Comparison of ENCODE assay signal across 29 cellular contexts in genomic region chr20:55160022-55160421, GRCh38.
DNase-seq lines count a peak whose midpoint lies in the region; FAIRE-seq and TF ChIP-seq lines count a peak whose summit lies in the region.
"Had no signal": no experiment of that assay in that cellular context is flagged by ENCODE, and none has a peak within 500 bp of the region (broad histone marks: within the 10 kb centered on the region; RNA-seq: fewer than 3 reads in every experiment).

No MANE protein-coding gene starts in this region.

- H2BK120ac ChIP-seq in mesenchymal stem cell (ENCODE audit: low read depth, low read length), result no peak overlapping the region

- no peaks in the 10 kb centered on the region for H3K27me3 Mint-ChIP-seq in MCF 10A (ENCODE audit: insufficient read depth, unreplicated experiment)
- H3K27me3 Mint-ChIP-seq: activated naive CD8-positive, alpha-beta T cell treated with anti-CD3 and anti-CD28 coated beads, Interleukin-2, amount 50 U/mL, for 24 hours; T-cell had no signal

- no peak for TF ChIP-seq POLR2A in sigmoid colon (IDR thresholded peaks at IDR 0.05)

- no peak for FAIRE-seq in frontal cortex (lab: Jason Lieb, UNC)

- H3K18ac ChIP-seq in mesenchymal stem cell (ENCODE audit: low read depth in 1 of 2, low read length in 2 of 2), result no peak overlapping the region

- H3K23ac ChIP-seq in mesenchymal stem cell (ENCODE audit: low read length in 2 of 2), result no peak overlapping the region

- peaks cover 35% of the 10 kb centered on the region for H3K9me3 Mint-ChIP-seq in MCF 10A (ENCODE audit: unreplicated experiment)
- H3K9me3 Mint-ChIP-seq: type B pancreatic cell had no signal

- no peaks in the 10 kb centered on the region for H4K20me1 ChIP-seq in mammary epithelial cell (ENCODE audit: insufficient read depth, low read length)

- no peak overlapping the region for H4K8ac ChIP-seq in mesenchymal stem cell (ENCODE audit: low read length)

- H3K27ac ChIP-seq in mammary epithelial cell (ENCODE audit: insufficient read depth, low read depth, low read length), result peak overlapping the region; percentile 42
- no peak overlapping the region for H3K27ac ChIP-seq in mesenchymal stem cell (ENCODE audit: low read length, poor library complexity, severe bottlenecking)
- H3K27ac ChIP-seq in sigmoid colon, result peak overlapping the region in 1 of 4 donors; percentile 30
- H3K27ac ChIP-seq: breast epithelium, KMS-11 had no signal

- POLR2A ChIA-PET in MCF 10A (lab: Yijun Ruan, JAX), result no interaction called here

- no TSS peak for BruUV-seq in mammary epithelial cell (replicated peaks; lab: Mats Ljungman, UMichigan)
- BruUV-seq in MCF 10A (replicated peaks; lab: Mats Ljungman, UMichigan), result no TSS peak

- H2BK5ac ChIP-seq in mesenchymal stem cell (ENCODE audit: low read depth, low read length, poor library complexity, severe bottlenecking), result no peak overlapping the region

- TF ChIP-seq EP300 in sigmoid colon (IDR thresholded peaks at IDR 0.05), result no peak

- TF ChIP-seq CTCF in mammary epithelial cell (conservative IDR thresholded peaks at IDR 0.05 in 1 of 2, IDR thresholded peaks at IDR 0.05 in 1 of 2; ENCODE audit: extremely low read depth in 1 of 2, insufficient read depth in 1 of 2, low read depth in 1 of 2, low read length in 2 of 2), result no peak
- no peak for TF ChIP-seq CTCF in MCF 10A (IDR thresholded peaks at IDR 0.05; ENCODE audit: unreplicated experiment)
- TF ChIP-seq CTCF in astrocyte of the spinal cord (IDR thresholded peaks at IDR 0.05; ENCODE audit: low read depth, low read length), result no peak
- no peak for TF ChIP-seq CTCF in sigmoid colon (IDR thresholded peaks at IDR 0.05)

- WGBS in mammary epithelial cell (ENCODE audit: low coverage, missing lambda C conversion rate), result 60% methylated on average over 3 of the region's 3 CpGs
- WGBS in mesenchymal stem cell, result 56% methylated on average over 3 of the region's 3 CpGs
- WGBS in sigmoid colon, 2 donors, result 52% methylated on average over 3 of the region's 3 CpGs

- no peak overlapping the region for H3K27ac Mint-ChIP-seq in MCF 10A (ENCODE audit: low read depth, unreplicated experiment)
- H3K27ac Mint-ChIP-seq: activated naive CD8-positive, alpha-beta T cell treated with anti-CD3 and anti-CD28 coated beads, Interleukin-2, amount 50 U/mL, for 24 hours; natural killer cell; progenitor cell of endocrine pancreas; T-cell; type B pancreatic cell had no signal

- intact Hi-C loops in mammary epithelial cell (cut with micrococcal nuclease) (loop anchor here (5.0 kb wide), 1 partner anchor 42 kb away; no protein-coding TSS in a partner anchor), MCF 10A (cut with micrococcal nuclease) (no loop called here), sigmoid colon (cut with DNase I) (no loop called here)

- H3K36me3 ChIP-seq in mammary epithelial cell (ENCODE audit: insufficient read depth, low read length) (no peaks in the 10 kb centered on the region), mesenchymal stem cell (ENCODE audit: control insufficient read depth in 1 of 2, insufficient read depth in 2 of 2, low read depth in 1 of 2, low read length in 2 of 2) (no peaks in the 10 kb centered on the region), sigmoid colon (no peaks in the 10 kb centered on the region)
- H3K36me3 ChIP-seq: BE2C, breast epithelium, HAP-1 had no signal

- peak; percentile 54 for DNase-seq in mammary epithelial cell
- DNase-seq in MCF 10A (ENCODE audit: unreplicated experiment), result no peak
- DNase-seq in astrocyte of the spinal cord (ENCODE audit: low read depth, low spot score), result peak; percentile 37
- no peak for DNase-seq in mesenchymal stem cell
- no peak for DNase-seq in NCI-H748 treated with DMSO at 0.1 percent for 48 hours (lab: John Stamatoyannopoulos, UW)
- DNase-seq in NCI-H146 (lab: John Stamatoyannopoulos, UW), result no peak
- DNase-seq in sigmoid colon, result no peak
- no peak for DNase-seq in frontal cortex (ENCODE audit: low spot score in 2 of 2)
- DNase-seq: 8988T; activated CD4-positive, alpha-beta T cell treated with anti-CD3 and anti-CD28 coated beads, Interleukin-2, amount 50 U/mL, for 1 hour; activated CD8-positive, alpha-beta memory T cell treated with anti-CD3 and anti-CD28 coated beads, Interleukin-2, amount 50 U/mL, for 48 hours; activated effector memory CD4-positive, alpha-beta T cell treated with Interleukin-2 at 50 U/mL for 16 hours; activated naive CD8-positive, alpha-beta T cell treated with anti-CD3 and anti-CD28 coated beads, Interleukin-2, amount 50 U/mL, for 24 hours; BE2C; Caco-2; EL; hippocampal formation; mesendoderm; natural killer cell; NCI-H2107; NCI-H524; stimulated activated CD4-positive, alpha-beta T cell treated with anti-CD3 and anti-CD28 coated beads, Interleukin-4, amount 100 ng/mL, for 1 hour; stimulated activated naive CD8-positive, alpha-beta T cell treated with anti-CD3 and anti-CD28 coated beads, Interleukin-15, Interleukin-2, amounts not matched to agents 100 U/mL and 50 U/mL, for 24 hours; T-cell had no signal

- no peak overlapping the region for H3K4me3 Mint-ChIP-seq in MCF 10A (ENCODE audit: unreplicated experiment)
- H3K4me3 Mint-ChIP-seq: activated naive CD8-positive, alpha-beta T cell treated with anti-CD3 and anti-CD28 coated beads, Interleukin-2, amount 50 U/mL, for 24 hours; natural killer cell; T-cell; type B pancreatic cell had no signal

- no peak overlapping the region for H3K14ac ChIP-seq in mesenchymal stem cell (ENCODE audit: low read length in 2 of 2)

- H3K4me2 ChIP-seq in mammary epithelial cell (ENCODE audit: insufficient read depth, low read depth, low read length) (peak overlapping the region; percentile 42), mesenchymal stem cell (ENCODE audit: low read length, poor library complexity, severe bottlenecking) (no peak overlapping the region)
- H3K4me2 ChIP-seq: KMS-11 had no signal

- H2BK12ac ChIP-seq in mesenchymal stem cell (ENCODE audit: low read length in 2 of 2), result no peak overlapping the region

- no peak overlapping the region for H3K4ac ChIP-seq in mesenchymal stem cell (ENCODE audit: low read depth in 1 of 2, low read length in 2 of 2)

- no peaks in the 10 kb centered on the region for H3K27me3 ChIP-seq in mammary epithelial cell (ENCODE audit: insufficient read depth, low read length)
- H3K27me3 ChIP-seq in mesenchymal stem cell (ENCODE audit: control insufficient read depth in 1 of 2, insufficient read depth in 1 of 2, low read length in 2 of 2), result no peaks in the 10 kb centered on the region
- no peaks in the 10 kb centered on the region for H3K27me3 ChIP-seq in sigmoid colon
- H3K27me3 ChIP-seq: BE2C, breast epithelium had no signal

- H3K4me1 ChIP-seq in mammary epithelial cell (ENCODE audit: insufficient read depth, low read length), result peaks cover 28% of the 10 kb centered on the region
- no peaks in the 10 kb centered on the region for H3K4me1 ChIP-seq in mesenchymal stem cell (ENCODE audit: control insufficient read depth, insufficient read depth, low read depth, low read length)
- peaks cover 0 to 10% (median 3%) of the 10 kb centered on the region in 4 donors for H3K4me1 ChIP-seq in sigmoid colon
- H3K4me1 ChIP-seq: breast epithelium, Caco-2, HAP-1 had no signal

- CTCF ChIA-PET in mammary epithelial cell (lab: Charles Lee; ENCODE audit: low non-redundant PET), result interaction anchor here (0.7 kb wide), 2 partner anchors 33 to 156 kb away, joined by 3 read pairs; no protein-coding TSS in a partner anchor
- CTCF ChIA-PET in MCF 10A (lab: Yijun Ruan, JAX), result no interaction called here

- no peaks in the 10 kb centered on the region for H3K9me3 ChIP-seq in mammary epithelial cell (replicated peaks; ENCODE audit: insufficient read depth, low read length)
- H3K9me3 ChIP-seq in mesenchymal stem cell (ENCODE audit: control insufficient read depth, low read length), result peaks cover 9% of the 10 kb centered on the region
- H3K9me3 ChIP-seq in sigmoid colon, result no peaks in the 10 kb centered on the region
- H3K9me3 ChIP-seq: BE2C, breast epithelium, Caco-2, HAP-1 had no signal

- H3K36me3 Mint-ChIP-seq in MCF 10A (ENCODE audit: insufficient read depth, unreplicated experiment), result no peaks in the 10 kb centered on the region
- H3K36me3 Mint-ChIP-seq: natural killer cell, T-cell, type B pancreatic cell had no signal

- dilution Hi-C loops in mammary epithelial cell (cut with HindIII; ENCODE audit: low sequenced_read_pairs), result no loop called here

- H2AFZ ChIP-seq in mammary epithelial cell (ENCODE audit: low read depth, low read length), result peak overlapping the region; percentile 39
- H2AFZ ChIP-seq in mesenchymal stem cell (ENCODE audit: low read depth, low read length), result no peak overlapping the region

- no peak overlapping the region for H4K91ac ChIP-seq in mesenchymal stem cell (ENCODE audit: low read length)

- H3K79me2 ChIP-seq in mammary epithelial cell (ENCODE audit: insufficient read depth, low read length), result no peaks in the 10 kb centered on the region

- in situ Hi-C loops in mammary epithelial cell (cut with MboI; ENCODE audit: low sequenced_read_pairs in 2 of 2) (no loop called here), astrocyte of the spinal cord (cut with HindIII; ENCODE audit: low sequenced_read_pairs) (no loop called here)

- H3K4me1 Mint-ChIP-seq in MCF 10A (ENCODE audit: insufficient read depth, unreplicated experiment), result no peaks in the 10 kb centered on the region
- H3K4me1 Mint-ChIP-seq: activated naive CD8-positive, alpha-beta T cell treated with anti-CD3 and anti-CD28 coated beads, Interleukin-2, amount 50 U/mL, for 24 hours; natural killer cell; T-cell had no signal

- H2BK15ac ChIP-seq in mesenchymal stem cell (ENCODE audit: low read depth, poor library complexity, severe bottlenecking), result no peak overlapping the region

- no peak overlapping the region for H3K4me3 ChIP-seq in mammary epithelial cell (replicated peaks in 1 of 3; ENCODE audit: insufficient read depth in 1 of 3, low read depth in 2 of 3, low read length in 3 of 3)
- H3K4me3 ChIP-seq in astrocyte of the spinal cord (ENCODE audit: low read depth, low read length), result no peak overlapping the region
- H3K4me3 ChIP-seq in mesenchymal stem cell (ENCODE audit: insufficient read depth in 1 of 2, low read depth in 1 of 2, low read length in 2 of 2), result no peak overlapping the region
- no peak overlapping the region for H3K4me3 ChIP-seq in sigmoid colon
- H3K4me3 ChIP-seq: breast epithelium, HAP-1 had no signal

- no peaks in the 10 kb centered on the region for H3K79me1 ChIP-seq in mesenchymal stem cell (replicated peaks; ENCODE audit: low read length, poor library complexity, severe bottlenecking)

- no peak overlapping the region for H2AK5ac ChIP-seq in mesenchymal stem cell (ENCODE audit: low read length, severe bottlenecking)

- H3K9ac ChIP-seq in mammary epithelial cell (ENCODE audit: insufficient read depth, low read length) (no peak overlapping the region), mesenchymal stem cell (ENCODE audit: low read length) (peak overlapping the region; percentile 27)
- H3K9ac ChIP-seq: KMS-11 had no signal

Comparison
In these comparisons a context has a peak if more than half of its experiments do, and no peak if none do; other contexts are left out.
1. DNase-seq: peak in mammary epithelial cell (single experiment) and astrocyte of the spinal cord (single experiment); none in MCF 10A (single experiment), mesenchymal stem cell (single experiment), NCI-H748 treated with DMSO at 0.1 percent for 48 hours (single experiment), NCI-H146 (single experiment), sigmoid colon (single experiment) and frontal cortex (0 of 2).